ENCODE assay signal across 1 cellular context in the genomic region with DNA sequence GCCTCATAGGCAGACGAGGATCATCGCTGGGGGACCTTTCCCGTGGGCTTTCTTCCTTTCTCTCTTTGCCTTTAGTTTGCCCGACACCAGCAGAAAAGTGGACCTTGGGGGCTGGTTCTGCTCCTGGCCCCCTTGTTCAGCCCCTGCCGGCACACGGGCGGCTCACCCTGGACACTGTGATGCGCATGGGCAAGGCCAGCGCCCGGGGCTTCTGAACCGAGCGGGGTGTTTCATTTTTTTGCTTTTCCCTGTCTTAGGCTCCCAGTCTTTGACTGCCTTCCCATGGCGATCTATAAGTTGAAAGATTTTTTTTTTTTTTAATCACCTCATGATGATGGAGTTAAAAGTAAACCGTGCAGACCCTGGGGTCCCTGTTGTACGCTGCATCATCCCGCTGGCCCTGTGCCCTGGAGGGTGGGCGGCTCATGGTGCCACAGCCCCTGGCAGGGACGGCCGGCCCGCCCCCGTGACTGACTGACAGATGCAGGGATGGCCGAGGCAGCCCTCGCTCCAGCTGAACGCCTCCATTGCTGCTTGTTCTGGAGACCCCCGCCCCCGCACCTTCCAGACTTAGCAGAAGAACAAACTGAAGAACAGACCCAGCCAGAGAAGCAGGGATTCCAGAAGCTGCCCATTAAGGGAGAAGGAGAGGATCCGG.
A peak's percentile ranks its signal among the peaks of the same experiment; 100 is the strongest.
TF ChIP-seq lines count a peak whose summit lies in the region.

No MANE protein-coding gene starts in this region.

TF ChIP-seq in K562, 482 proteins besides CTCF, POLR2A, EP300 and RAD21:
- peak; percentile 27 for TF ChIP-seq RBM22 (IDR thresholded peaks at IDR 0.05; ENCODE audit: low read depth, low read length, poor library complexity, severe bottlenecking)
- TF ChIP-seq COPS2 (conservative IDR thresholded peaks at IDR 0.05) = no peak
